17 cellular contexts compared by ENCODE assay signal in the genomic region with DNA sequence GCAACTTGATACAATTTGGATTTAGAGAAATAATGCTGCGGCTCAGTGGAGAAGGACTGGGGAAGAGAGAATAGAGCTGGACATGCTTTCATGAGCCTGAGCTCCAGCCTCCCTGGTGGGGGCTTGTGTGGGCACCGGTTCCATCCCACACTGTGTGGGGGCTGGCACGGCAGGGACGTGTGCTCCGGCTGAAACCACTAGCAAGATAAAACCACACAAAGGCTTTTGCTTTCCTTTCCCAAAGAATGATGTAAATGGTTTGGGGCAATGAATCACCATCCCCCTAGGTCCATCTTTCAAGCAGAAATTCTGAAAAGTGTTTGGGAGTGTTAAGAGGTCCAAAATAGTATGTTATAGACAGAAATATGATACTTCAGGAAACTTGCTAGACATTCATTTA.
A peak's percentile ranks its signal among the peaks of the same experiment; 100 is the strongest.
DNase-seq lines count a peak whose midpoint lies in the region; ATAC-seq, FAIRE-seq and TF ChIP-seq lines count a peak whose summit lies in the region.
"Had no signal": no experiment of that assay in that cellular context is flagged by ENCODE, and none has a peak within 500 bp of the region (broad histone marks: within the 10 kb centered on the region; RNA-seq: fewer than 3 reads in every experiment).

No MANE protein-coding gene starts in this region.

- H2AK9ac ChIP-seq in IMR-90 (replicated peaks; ENCODE audit: low read depth, low read length, poor library complexity): no peak overlapping the region

- peak overlapping the region; percentile 72; the same call in 1 of the 2 replicates for H3K23ac ChIP-seq in IMR-90 (ENCODE audit: low read depth, low read length)

- H3K36me3 ChIP-seq in ACC112 (ENCODE audit: insufficient read depth, low read length) (0 out of 2 replicates have a peak, but pooled peaks cover 9% of the 10 kb centered on the region), IMR-90 (ENCODE audit: control insufficient read depth, insufficient read depth, low read length) (peaks cover 44% of the 10 kb centered on the region), bronchial epithelial cell (ENCODE audit: control insufficient read depth, insufficient read depth, low read length) (no peaks in the 10 kb centered on the region)
- H3K36me3 ChIP-seq in CD8-positive, alpha-beta memory T cell (ENCODE audit: insufficient read depth, low read length): no peaks in the 10 kb centered on the region
- H3K36me3 ChIP-seq: right atrium auricular region, uterus had no signal

- TF ChIP-seq CTCF in IMR-90 (conservative IDR thresholded peaks at IDR 0.05; ENCODE audit: low read depth, low read length) (no peak), bronchial epithelial cell (IDR thresholded peaks at IDR 0.05; ENCODE audit: insufficient read depth, low read length, severe bottlenecking) (no peak)

- H3K27me3 Mint-ChIP-seq in CD8-positive, alpha-beta memory T cell: no peaks in the 10 kb centered on the region
- H3K27me3 Mint-ChIP-seq: central memory CD8-positive, alpha-beta T cell had no signal

- dilution Hi-C loops in IMR-90 (cut with HindIII; ENCODE audit: low sequenced_read_pairs, unreplicated experiment): no loop called here

- H4K20me1 ChIP-seq in IMR-90 (ENCODE audit: insufficient read depth, low read length): peaks cover 60% of the 10 kb centered on the region

- no peaks in the 10 kb centered on the region for H3K9me3 ChIP-seq in IMR-90 (ENCODE audit: control insufficient read depth, insufficient read depth, low read length)
- H3K9me3 ChIP-seq in CD8-positive, alpha-beta memory T cell (ENCODE audit: low read length): no peaks in the 10 kb centered on the region
- H3K9me3 ChIP-seq: right atrium auricular region, uterus had no signal

- DNase-seq in IMR-90: peak; percentile 92
- DNase-seq in bronchial epithelial cell (ENCODE audit: low read depth): peak; percentile 11
- peak; percentile 34 for DNase-seq in kidney glomerular epithelial cell (lab: John Stamatoyannopoulos, UW)
- DNase-seq in stimulated activated naive CD4-positive, alpha-beta T cell treated with Interleukin-2 at 50 U/mL for 16 hours (lab: John Stamatoyannopoulos, UW): no peak
- no peak for DNase-seq in CD8-positive, alpha-beta memory T cell
- DNase-seq in SW 1271 (lab: John Stamatoyannopoulos, UW): no peak
- DNase-seq: 8988T; activated CD8-positive, alpha-beta memory T cell treated with anti-CD3 and anti-CD28 coated beads for 24 hours; Calu3; natural killer cell; NCI-H1105 treated with DMSO at 0.1 percent for 48 hours; stimulated activated CD4-positive, alpha-beta T cell treated with anti-CD3 and anti-CD28 coated beads, Interleukin-4, amount 100 ng/mL, for 24 hours; uterus had no signal

- no peak overlapping the region for H3K27ac Mint-ChIP-seq in CD8-positive, alpha-beta memory T cell
- H3K27ac Mint-ChIP-seq: natural killer cell had no signal

- no CpG with 5 or more reads among the region's 5 CpGs for WGBS in IMR-90 (ENCODE audit: extremely low coverage in 2 of 2, insufficient read length in 1 of 2), 2 experiments

- H4K8ac ChIP-seq in IMR-90 (ENCODE audit: low read depth in 2 of 2, low read length in 2 of 2): peak overlapping the region in 1 of 2 experiments; percentile 28; a peak in 1 of 4 replicates

- H2BK120ac ChIP-seq in IMR-90 (ENCODE audit: low read depth, low read length): peak overlapping the region; percentile 47; the same call in 1 of the 2 replicates

- intact Hi-C loops in IMR-90 (cut with micrococcal nuclease): no loop called here

- H3K9me3 Mint-ChIP-seq in CD8-positive, alpha-beta memory T cell: peaks cover 14 to 22% (median 18%) of the 10 kb centered on the region in 5 donors

- peaks cover 50 to 77% of the 10 kb centered on the region in 2 experiments for H3K79me1 ChIP-seq in IMR-90 (ENCODE audit: low read depth in 1 of 2, low read length in 2 of 2)

- no peak overlapping the region for H3K4me3 Mint-ChIP-seq in CD8-positive, alpha-beta memory T cell
- H3K4me3 Mint-ChIP-seq: central memory CD8-positive, alpha-beta T cell; natural killer cell had no signal

- H3K4me1 ChIP-seq in ACC112 (ENCODE audit: control insufficient read depth, insufficient read depth, low read length, unreplicated experiment) (peaks cover 11% of the 10 kb centered on the region), IMR-90 (ENCODE audit: control insufficient read depth, insufficient read depth, low read length) (peaks cover 19% of the 10 kb centered on the region)
- H3K4me1 ChIP-seq in CD8-positive, alpha-beta memory T cell (ENCODE audit: insufficient read depth, low read length): no peaks in the 10 kb centered on the region
- H3K4me1 ChIP-seq: right atrium auricular region, uterus had no signal

- in situ Hi-C loops in IMR-90 (cut with MboI; ENCODE audit: low sequenced_read_pairs): no loop called here

- H2BK20ac ChIP-seq in IMR-90 (ENCODE audit: low read depth, low read length): peak overlapping the region; percentile 26; the same call in 1 of the 2 replicates

- 0 out of 2 replicates have a peak overlapping the region, but pooled peaks have one; percentile 0 for H3K18ac ChIP-seq in IMR-90 (ENCODE audit: low read depth, low read length)

- TF ChIP-seq POLR2A in IMR-90 (IDR thresholded peaks at IDR 0.05; ENCODE audit: low read depth, low read length): no peak

- peak overlapping the region; percentile 43 for H3K4me2 ChIP-seq in IMR-90 (ENCODE audit: low read depth, low read length)

- H2BK15ac ChIP-seq in IMR-90 (ENCODE audit: low read depth, low read length): no peak overlapping the region

- ATAC-seq in IMR-90 (ENCODE audit: low read depth) (peak; percentile 82), HG02852 (IDR thresholded peaks at IDR 0.05; ENCODE audit: unreplicated experiment) (no peak)
- ATAC-seq: natural killer cell had no signal

- CTCF ChIA-PET in IMR-90 (lab: Yijun Ruan, JAX): no interaction called here
- CTCF ChIA-PET in CD8-positive, alpha-beta memory T cell (lab: Charles Lee): no interaction called here

- H3K27ac ChIP-seq in ACC112 (ENCODE audit: low read depth, low read length) (peak overlapping the region; percentile 36; the same call in 1 of the 2 replicates), IMR-90 (ENCODE audit: insufficient read depth, low read length) (peak overlapping the region; percentile 12; the same call in 1 of the 2 replicates)
- no peak overlapping the region for H3K27ac ChIP-seq in CD8-positive, alpha-beta memory T cell (ENCODE audit: low read depth, low read length)
- H3K27ac ChIP-seq: right atrium auricular region, uterus had no signal

- peak overlapping the region; percentile 43 for H2AFZ ChIP-seq in ACC112 (ENCODE audit: low read length, unreplicated experiment)
- no peak overlapping the region for H2AFZ ChIP-seq in IMR-90 (replicated peaks; ENCODE audit: low read length, poor library complexity)

- no peaks in the 10 kb centered on the region for H3K36me3 Mint-ChIP-seq in CD8-positive, alpha-beta memory T cell
- H3K36me3 Mint-ChIP-seq: natural killer cell had no signal

- H3K9me1 ChIP-seq in IMR-90 (ENCODE audit: insufficient read depth, low read length): peaks cover 29% of the 10 kb centered on the region

- 0 out of 2 replicates have a peak overlapping the region, but pooled peaks have one; percentile 8 for H4K91ac ChIP-seq in IMR-90 (ENCODE audit: insufficient read depth, low read depth, low read length)

- no peaks in the 10 kb centered on the region for H3K4me1 Mint-ChIP-seq in CD8-positive, alpha-beta memory T cell
- H3K4me1 Mint-ChIP-seq: central memory CD8-positive, alpha-beta T cell; natural killer cell had no signal

- H3K9ac ChIP-seq in IMR-90 (ENCODE audit: low read depth, low read length): no peak overlapping the region

- 0 out of 2 replicates have a peak overlapping the region, but pooled peaks have one; percentile 33 for H2AK5ac ChIP-seq in IMR-90 (ENCODE audit: low read depth, low read length)

- H3K4me3 ChIP-seq in ACC112 (ENCODE audit: low read depth, low read length) (peak overlapping the region; percentile 52; the same call in 1 of the 2 replicates), IMR-90 (ENCODE audit: insufficient read depth, low read depth, low read length) (no peak overlapping the region), bronchial epithelial cell (ENCODE audit: low read depth, low read length) (no peak overlapping the region)
- no peak overlapping the region for H3K4me3 ChIP-seq in CD8-positive, alpha-beta memory T cell (ENCODE audit: low read length)
- H3K4me3 ChIP-seq: right atrium auricular region, uterus had no signal

- no peak for FAIRE-seq in bronchial epithelial cell (lab: Jason Lieb, UNC)

- H3K56ac ChIP-seq in IMR-90 (ENCODE audit: extremely low read depth, insufficient read depth, low read length): no peak overlapping the region

- no peaks in the 10 kb centered on the region for H3K79me2 ChIP-seq in ACC112 (ENCODE audit: control insufficient read depth, insufficient read depth, low read length, unreplicated experiment)

- H3K27me3 ChIP-seq in ACC112 (ENCODE audit: insufficient read depth, low read length) (no peaks in the 10 kb centered on the region), IMR-90 (ENCODE audit: control insufficient read depth, insufficient read depth, low read length) (no peaks in the 10 kb centered on the region), bronchial epithelial cell (ENCODE audit: control insufficient read depth, insufficient read depth, low read length) (no peaks in the 10 kb centered on the region)
- no peaks in the 10 kb centered on the region for H3K27me3 ChIP-seq in CD8-positive, alpha-beta memory T cell (ENCODE audit: insufficient read depth, low read length, poor library complexity, severe bottlenecking)
- H3K27me3 ChIP-seq: right atrium auricular region, uterus had no signal

- H4K5ac ChIP-seq in IMR-90 (ENCODE audit: low read depth, low read length): no peak overlapping the region

- BruUV-seq in IMR-90 (replicated peaks; lab: Mats Ljungman, UMichigan): no TSS peak

- POLR2A ChIA-PET in IMR-90 (lab: Charles Lee; ENCODE audit: unreplicated experiment): no interaction called here
- POLR2A ChIA-PET in CD8-positive, alpha-beta memory T cell (lab: Charles Lee): no interaction called here

- no peak for TF ChIP-seq RAD21 in IMR-90 (IDR thresholded peaks at IDR 0.05; ENCODE audit: low read length)

- H3K14ac ChIP-seq in IMR-90 (replicated peaks; ENCODE audit: low read depth, low read length): peak overlapping the region; percentile 60; the same call in 1 of the 2 replicates

- H2BK5ac ChIP-seq in IMR-90 (ENCODE audit: low read depth, low read length, poor library complexity, severe bottlenecking): peak overlapping the region; percentile 14

- peak overlapping the region; percentile 75 for H3K4ac ChIP-seq in IMR-90 (ENCODE audit: low read depth, low read length)

TF ChIP-seq in IMR-90, 13 proteins besides CTCF, POLR2A, EP300 and RAD21 (continues in another document):
- TF ChIP-seq, protein P1, sequence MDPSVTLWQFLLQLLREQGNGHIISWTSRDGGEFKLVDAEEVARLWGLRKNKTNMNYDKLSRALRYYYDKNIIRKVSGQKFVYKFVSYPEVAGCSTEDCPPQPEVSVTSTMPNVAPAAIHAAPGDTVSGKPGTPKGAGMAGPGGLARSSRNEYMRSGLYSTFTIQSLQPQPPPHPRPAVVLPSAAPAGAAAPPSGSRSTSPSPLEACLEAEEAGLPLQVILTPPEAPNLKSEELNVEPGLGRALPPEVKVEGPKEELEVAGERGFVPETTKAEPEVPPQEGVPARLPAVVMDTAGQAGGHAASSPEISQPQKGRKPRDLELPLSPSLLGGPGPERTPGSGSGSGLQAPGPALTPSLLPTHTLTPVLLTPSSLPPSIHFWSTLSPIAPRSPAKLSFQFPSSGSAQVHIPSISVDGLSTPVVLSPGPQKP (IDR thresholded peaks at IDR 0.05; ENCODE audit: borderline replicate concordance, low read depth, low read length): no peak
- TF ChIP-seq RFX5 (IDR thresholded peaks at IDR 0.05; ENCODE audit: low read depth, low read length): no peak

Comparison
In these comparisons a context has a peak if more than half of its experiments do, and no peak if none do; other contexts are left out.
1. DNase-seq: peak in IMR-90 (single experiment), bronchial epithelial cell (single experiment) and kidney glomerular epithelial cell (single experiment); none in stimulated activated naive CD4-positive, alpha-beta T cell treated with Interleukin-2 at 50 U/mL for 16 hours (single experiment), CD8-positive, alpha-beta memory T cell (0 of 5) and SW 1271 (0 of 2).